In genomic region chr21:40179167-40179566, GRCh38 we compare ENCODE assay signal across 26 cellular contexts.
"Had no signal": no experiment of that assay in that cellular context is flagged by ENCODE, and none has a peak within 500 bp of the region (broad histone marks: within the 10 kb centered on the region; RNA-seq: fewer than 3 reads in every experiment).

No MANE protein-coding gene starts in this region.

- ATAC-seq: activated CD8-positive, alpha-beta T cell treated with anti-CD3 and anti-CD28 coated beads, Interleukin-2, amount 10 ng/mL, durations not matched to agents 7 days and 5 days; Panc1; Right ventricle myocardium inferior; WTC11 had no signal

- H3K9me3 ChIP-seq: ascending aorta had no signal

- H3K4me1 ChIP-seq: ascending aorta had no signal

- DNase-seq: activated CD4-positive, alpha-beta T cell treated with anti-CD3 and anti-CD28 coated beads for 48 hours; activated CD4-positive, alpha-beta T cell treated with anti-CD3 and anti-CD28 coated beads, Interleukin-2, amount 50 U/mL, for 4 hours; activated CD4-positive, CD25-positive, alpha-beta regulatory T cell treated with anti-CD3 and anti-CD28 coated beads, Interleukin-2, amount 50 U/mL, for 72 hours; activated CD8-positive, alpha-beta memory T cell treated with anti-CD3 and anti-CD28 coated beads, Interleukin-2, amount 50 U/mL, for 48 hours; activated CD8-positive, alpha-beta T cell treated with anti-CD3 and anti-CD28 coated beads, Interleukin-2, amount 10 ng/mL, durations not matched to agents 7 days and 5 days; activated effector memory CD4-positive, alpha-beta T cell treated with Interleukin-2 at 50 U/mL for 16 hours; activated naive CD4-positive, alpha-beta T cell; activated T-cell treated with anti-CD3 and anti-CD28 coated beads, Interleukin-2, amount 50 U/mL, for 1 hour; amniotic stem cell; central memory CD4-positive, alpha-beta T cell; Karpas-422; MM.1S; NCI-H1105; NCI-H1436; NCI-H1694 treated with DMSO at 0.1 percent for 48 hours; NCI-H2029 treated with DMSO at 0.1 percent for 48 hours; NCI-H510A treated with DMSO at 0.1 percent for 48 hours; NCI-H69; NK-92 treated with Interleukin-12 subunit alpha and Interleukin-12 subunit beta, amount 100 ng/mL, for 24 hours; OCI-M1; RPMI8226 had no signal

- H3K36me3 ChIP-seq: ascending aorta had no signal

- H3K27me3 ChIP-seq: ascending aorta had no signal

- H3K27ac ChIP-seq: ascending aorta, SK-N-MC had no signal

- H3K4me3 ChIP-seq: ascending aorta, SK-N-MC had no signal
